1 cellular context compared by ENCODE assay signal in the genomic region with DNA sequence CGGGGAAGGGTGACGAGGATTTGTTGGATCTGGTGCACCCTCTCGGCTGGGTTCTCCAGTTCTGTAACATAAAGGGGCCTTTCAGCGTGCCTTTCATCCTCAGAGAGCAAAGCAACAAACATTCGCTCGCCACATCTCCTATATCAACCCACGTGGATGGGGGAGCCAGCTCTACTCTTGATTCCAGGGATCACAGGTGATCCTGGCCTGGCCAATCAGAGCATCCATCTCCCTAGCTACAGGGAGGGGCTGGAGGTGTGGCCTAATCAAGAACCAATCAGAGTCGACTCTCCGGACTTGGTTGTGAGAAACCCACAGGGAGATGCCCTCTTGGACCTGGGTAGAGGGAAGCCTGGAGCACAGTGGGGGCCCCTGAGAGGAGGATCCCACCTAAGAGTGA.
TF ChIP-seq lines count a peak whose summit lies in the region.

No MANE protein-coding gene starts in this region.

TF ChIP-seq in WTC11, 78 proteins besides CTCF, POLR2A, EP300 and RAD21 (continued from another document):
- TF ChIP-seq, protein P1, sequence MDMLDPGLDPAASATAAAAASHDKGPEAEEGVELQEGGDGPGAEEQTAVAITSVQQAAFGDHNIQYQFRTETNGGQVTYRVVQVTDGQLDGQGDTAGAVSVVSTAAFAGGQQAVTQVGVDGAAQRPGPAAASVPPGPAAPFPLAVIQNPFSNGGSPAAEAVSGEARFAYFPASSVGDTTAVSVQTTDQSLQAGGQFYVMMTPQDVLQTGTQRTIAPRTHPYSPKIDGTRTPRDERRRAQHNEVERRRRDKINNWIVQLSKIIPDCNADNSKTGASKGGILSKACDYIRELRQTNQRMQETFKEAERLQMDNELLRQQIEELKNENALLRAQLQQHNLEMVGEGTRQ (CRISPR knock-in tag; IDR thresholded peaks at IDR 0.05), result no peak
- TF ChIP-seq, protein P2, sequence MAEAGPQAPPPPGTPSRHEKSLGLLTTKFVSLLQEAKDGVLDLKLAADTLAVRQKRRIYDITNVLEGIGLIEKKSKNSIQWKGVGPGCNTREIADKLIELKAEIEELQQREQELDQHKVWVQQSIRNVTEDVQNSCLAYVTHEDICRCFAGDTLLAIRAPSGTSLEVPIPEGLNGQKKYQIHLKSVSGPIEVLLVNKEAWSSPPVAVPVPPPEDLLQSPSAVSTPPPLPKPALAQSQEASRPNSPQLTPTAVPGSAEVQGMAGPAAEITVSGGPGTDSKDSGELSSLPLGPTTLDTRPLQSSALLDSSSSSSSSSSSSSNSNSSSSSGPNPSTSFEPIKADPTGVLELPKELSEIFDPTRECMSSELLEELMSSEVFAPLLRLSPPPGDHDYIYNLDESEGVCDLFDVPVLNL (CRISPR knock-in tag; IDR thresholded peaks at IDR 0.05; ENCODE audit: borderline replicate concordance, low read depth), result no peak
- TF ChIP-seq OVOL2 (CRISPR knock-in tag; IDR thresholded peaks at IDR 0.05; ENCODE audit: borderline replicate concordance) (no peak), ZNF121 (CRISPR knock-in tag; IDR thresholded peaks at IDR 0.05) (no peak), ZNF396 (CRISPR knock-in tag; IDR thresholded peaks at IDR 0.05; ENCODE audit: borderline replicate concordance) (no peak), ZNF317 (CRISPR knock-in tag; IDR thresholded peaks at IDR 0.05; ENCODE audit: borderline replicate concordance, low read depth) (no peak)
- TF ChIP-seq, protein P3, sequence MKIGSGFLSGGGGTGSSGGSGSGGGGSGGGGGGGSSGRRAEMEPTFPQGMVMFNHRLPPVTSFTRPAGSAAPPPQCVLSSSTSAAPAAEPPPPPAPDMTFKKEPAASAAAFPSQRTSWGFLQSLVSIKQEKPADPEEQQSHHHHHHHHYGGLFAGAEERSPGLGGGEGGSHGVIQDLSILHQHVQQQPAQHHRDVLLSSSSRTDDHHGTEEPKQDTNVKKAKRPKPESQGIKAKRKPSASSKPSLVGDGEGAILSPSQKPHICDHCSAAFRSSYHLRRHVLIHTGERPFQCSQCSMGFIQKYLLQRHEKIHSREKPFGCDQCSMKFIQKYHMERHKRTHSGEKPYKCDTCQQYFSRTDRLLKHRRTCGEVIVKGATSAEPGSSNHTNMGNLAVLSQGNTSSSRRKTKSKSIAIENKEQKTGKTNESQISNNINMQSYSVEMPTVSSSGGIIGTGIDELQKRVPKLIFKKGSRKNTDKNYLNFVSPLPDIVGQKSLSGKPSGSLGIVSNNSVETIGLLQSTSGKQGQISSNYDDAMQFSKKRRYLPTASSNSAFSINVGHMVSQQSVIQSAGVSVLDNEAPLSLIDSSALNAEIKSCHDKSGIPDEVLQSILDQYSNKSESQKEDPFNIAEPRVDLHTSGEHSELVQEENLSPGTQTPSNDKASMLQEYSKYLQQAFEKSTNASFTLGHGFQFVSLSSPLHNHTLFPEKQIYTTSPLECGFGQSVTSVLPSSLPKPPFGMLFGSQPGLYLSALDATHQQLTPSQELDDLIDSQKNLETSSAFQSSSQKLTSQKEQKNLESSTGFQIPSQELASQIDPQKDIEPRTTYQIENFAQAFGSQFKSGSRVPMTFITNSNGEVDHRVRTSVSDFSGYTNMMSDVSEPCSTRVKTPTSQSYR (CRISPR knock-in tag; IDR thresholded peaks at IDR 0.05), result no peak
- TF ChIP-seq, protein P4, sequence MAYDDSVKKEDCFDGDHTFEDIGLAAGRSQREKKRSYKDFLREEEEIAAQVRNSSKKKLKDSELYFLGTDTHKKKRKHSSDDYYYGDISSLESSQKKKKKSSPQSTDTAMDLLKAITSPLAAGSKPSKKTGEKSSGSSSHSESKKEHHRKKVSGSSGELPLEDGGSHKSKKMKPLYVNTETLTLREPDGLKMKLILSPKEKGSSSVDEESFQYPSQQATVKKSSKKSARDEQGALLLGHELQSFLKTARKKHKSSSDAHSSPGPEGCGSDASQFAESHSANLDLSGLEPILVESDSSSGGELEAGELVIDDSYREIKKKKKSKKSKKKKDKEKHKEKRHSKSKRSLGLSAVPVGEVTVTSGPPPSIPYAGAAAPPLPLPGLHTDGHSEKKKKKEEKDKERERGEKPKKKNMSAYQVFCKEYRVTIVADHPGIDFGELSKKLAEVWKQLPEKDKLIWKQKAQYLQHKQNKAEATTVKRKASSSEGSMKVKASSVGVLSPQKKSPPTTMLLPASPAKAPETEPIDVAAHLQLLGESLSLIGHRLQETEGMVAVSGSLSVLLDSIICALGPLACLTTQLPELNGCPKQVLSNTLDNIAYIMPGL (CRISPR knock-in tag; IDR thresholded peaks at IDR 0.05), result no peak
